Comparison of ENCODE assay signal across 2 cellular contexts in the genomic region with DNA sequence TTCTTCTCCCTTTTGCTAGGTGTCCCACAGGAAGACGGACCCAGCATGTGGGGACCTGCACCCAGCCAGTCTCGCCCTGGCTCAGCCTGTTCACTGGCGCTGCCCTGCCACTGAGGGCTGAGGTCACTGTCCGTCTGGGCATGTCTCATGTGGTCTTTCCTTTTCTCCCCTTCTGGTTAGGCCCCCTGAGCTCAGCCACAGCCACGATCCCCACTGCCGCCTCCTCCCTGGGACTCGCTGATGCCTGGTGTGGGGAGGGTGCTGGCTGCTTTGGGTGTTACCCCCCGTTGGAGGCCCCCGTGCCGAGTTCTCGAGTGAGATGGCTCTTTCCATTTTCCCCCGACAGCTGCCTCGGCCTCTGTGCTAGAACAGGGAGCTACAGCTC.
TF ChIP-seq lines count a peak whose summit lies in the region.

No MANE protein-coding gene starts in this region.

TF ChIP-seq in HCT116, 20 proteins besides CTCF, POLR2A, EP300 and RAD21:
- TF ChIP-seq ZFX (IDR thresholded peaks at IDR 0.05) = no peak
- no peak for TF ChIP-seq JUND (IDR thresholded peaks at IDR 0.05)
- TF ChIP-seq TCF7L2 (IDR thresholded peaks at IDR 0.05; ENCODE audit: borderline replicate concordance, extremely low read depth, insufficient read depth, insufficient read length) = no peak
- no peak for TF ChIP-seq POLR2AphosphoS5 (IDR thresholded peaks at IDR 0.05; ENCODE audit: low read depth, low read length)
- TF ChIP-seq EZH2 (IDR thresholded peaks at IDR 0.05) = no peak
- no peak for TF ChIP-seq ELF1 (IDR thresholded peaks at IDR 0.05; ENCODE audit: borderline replicate concordance, low read depth)
- no peak for TF ChIP-seq CBX3 (IDR thresholded peaks at IDR 0.05; ENCODE audit: low read depth)
- TF ChIP-seq, protein P1, sequence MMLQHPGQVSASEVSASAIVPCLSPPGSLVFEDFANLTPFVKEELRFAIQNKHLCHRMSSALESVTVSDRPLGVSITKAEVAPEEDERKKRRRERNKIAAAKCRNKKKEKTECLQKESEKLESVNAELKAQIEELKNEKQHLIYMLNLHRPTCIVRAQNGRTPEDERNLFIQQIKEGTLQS (IDR thresholded peaks at IDR 0.05) = no peak
- no peak for TF ChIP-seq ZNF274 (IDR thresholded peaks at IDR 0.05; ENCODE audit: low read depth, low read length)
- TF ChIP-seq, protein P2, sequence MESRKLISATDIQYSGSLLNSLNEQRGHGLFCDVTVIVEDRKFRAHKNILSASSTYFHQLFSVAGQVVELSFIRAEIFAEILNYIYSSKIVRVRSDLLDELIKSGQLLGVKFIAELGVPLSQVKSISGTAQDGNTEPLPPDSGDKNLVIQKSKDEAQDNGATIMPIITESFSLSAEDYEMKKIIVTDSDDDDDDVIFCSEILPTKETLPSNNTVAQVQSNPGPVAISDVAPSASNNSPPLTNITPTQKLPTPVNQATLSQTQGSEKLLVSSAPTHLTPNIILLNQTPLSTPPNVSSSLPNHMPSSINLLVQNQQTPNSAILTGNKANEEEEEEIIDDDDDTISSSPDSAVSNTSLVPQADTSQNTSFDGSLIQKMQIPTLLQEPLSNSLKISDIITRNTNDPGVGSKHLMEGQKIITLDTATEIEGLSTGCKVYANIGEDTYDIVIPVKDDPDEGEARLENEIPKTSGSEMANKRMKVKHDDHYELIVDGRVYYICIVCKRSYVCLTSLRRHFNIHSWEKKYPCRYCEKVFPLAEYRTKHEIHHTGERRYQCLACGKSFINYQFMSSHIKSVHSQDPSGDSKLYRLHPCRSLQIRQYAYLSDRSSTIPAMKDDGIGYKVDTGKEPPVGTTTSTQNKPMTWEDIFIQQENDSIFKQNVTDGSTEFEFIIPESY (IDR thresholded peaks at IDR 0.05; ENCODE audit: extremely low read depth, insufficient replicate concordance, low read length) = no peak
- TF ChIP-seq EZH2phosphoT487 (IDR thresholded peaks at IDR 0.05; ENCODE audit: borderline replicate concordance) = no peak
- TF ChIP-seq SP1 (IDR thresholded peaks at IDR 0.05; ENCODE audit: low read depth) = no peak

TF ChIP-seq in HepG2, 621 proteins besides CTCF, POLR2A, EP300 and RAD21 (continues in another document):
- TF ChIP-seq, protein P3, sequence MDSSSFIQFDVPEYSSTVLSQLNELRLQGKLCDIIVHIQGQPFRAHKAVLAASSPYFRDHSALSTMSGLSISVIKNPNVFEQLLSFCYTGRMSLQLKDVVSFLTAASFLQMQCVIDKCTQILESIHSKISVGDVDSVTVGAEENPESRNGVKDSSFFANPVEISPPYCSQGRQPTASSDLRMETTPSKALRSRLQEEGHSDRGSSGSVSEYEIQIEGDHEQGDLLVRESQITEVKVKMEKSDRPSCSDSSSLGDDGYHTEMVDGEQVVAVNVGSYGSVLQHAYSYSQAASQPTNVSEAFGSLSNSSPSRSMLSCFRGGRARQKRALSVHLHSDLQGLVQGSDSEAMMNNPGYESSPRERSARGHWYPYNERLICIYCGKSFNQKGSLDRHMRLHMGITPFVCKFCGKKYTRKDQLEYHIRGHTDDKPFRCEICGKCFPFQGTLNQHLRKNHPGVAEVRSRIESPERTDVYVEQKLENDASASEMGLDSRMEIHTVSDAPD (CRISPR knock-in tag; IDR thresholded peaks at IDR 0.05) = no peak
- TF ChIP-seq, protein P4, sequence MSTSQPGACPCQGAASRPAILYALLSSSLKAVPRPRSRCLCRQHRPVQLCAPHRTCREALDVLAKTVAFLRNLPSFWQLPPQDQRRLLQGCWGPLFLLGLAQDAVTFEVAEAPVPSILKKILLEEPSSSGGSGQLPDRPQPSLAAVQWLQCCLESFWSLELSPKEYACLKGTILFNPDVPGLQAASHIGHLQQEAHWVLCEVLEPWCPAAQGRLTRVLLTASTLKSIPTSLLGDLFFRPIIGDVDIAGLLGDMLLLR (CRISPR knock-in tag; IDR thresholded peaks at IDR 0.05) = 0 out of 2 replicates have a peak, but pooled peaks have one; percentile 18
- TF ChIP-seq, protein P5, sequence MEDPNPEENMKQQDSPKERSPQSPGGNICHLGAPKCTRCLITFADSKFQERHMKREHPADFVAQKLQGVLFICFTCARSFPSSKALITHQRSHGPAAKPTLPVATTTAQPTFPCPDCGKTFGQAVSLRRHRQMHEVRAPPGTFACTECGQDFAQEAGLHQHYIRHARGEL (CRISPR knock-in tag; IDR thresholded peaks at IDR 0.05) = 0 out of 2 replicates have a peak, but pooled peaks have one; percentile 35
- TF ChIP-seq RBM39 (IDR thresholded peaks at IDR 0.05; ENCODE audit: low read depth, low read length, poor library complexity, severe bottlenecking) (no peak), PHF8 (CRISPR knock-in tag; IDR thresholded peaks at IDR 0.05) (peak; percentile 2; the same call in 1 of the 2 replicates), CCDC6 (CRISPR knock-in tag; IDR thresholded peaks at IDR 0.05) (no peak), PAWR (CRISPR knock-in tag; IDR thresholded peaks at IDR 0.05; ENCODE audit: borderline replicate concordance) (no peak), IKZF4 (CRISPR knock-in tag; IDR thresholded peaks at IDR 0.05; ENCODE audit: borderline replicate concordance, low read depth, not compliant biosample characterization) (no peak), SP1 (IDR thresholded peaks at IDR 0.05) (no peak), SP1 (CRISPR knock-in tag; IDR thresholded peaks at IDR 0.05) (no peak), CEBPG (CRISPR knock-in tag; IDR thresholded peaks at IDR 0.05) (no peak), NR1H2 (CRISPR knock-in tag; IDR thresholded peaks at IDR 0.05; ENCODE audit: borderline replicate concordance, low read depth) (no peak), NFKB2 (CRISPR knock-in tag; IDR thresholded peaks at IDR 0.05; ENCODE audit: borderline replicate concordance) (0 out of 2 replicates have a peak, but pooled peaks have one; percentile 36), DNMT3B (CRISPR knock-in tag; conservative IDR thresholded peaks at IDR 0.05) (no peak), AGO1 (IDR thresholded peaks at IDR 0.05; ENCODE audit: low read depth, low read length, poor library complexity, severe bottlenecking) (no peak), ZMYM2 (CRISPR knock-in tag; IDR thresholded peaks at IDR 0.05) (no peak), RFX5 (IDR thresholded peaks at IDR 0.05; ENCODE audit: low read depth, low read length) (no peak), HNRNPLL (IDR thresholded peaks at IDR 0.05; ENCODE audit: low read depth, low read length, poor library complexity, severe bottlenecking) (peak; percentile 8), ZNF674 (CRISPR knock-in tag; IDR thresholded peaks at IDR 0.05; ENCODE audit: low read depth) (no peak), REL (CRISPR knock-in tag; conservative IDR thresholded peaks at IDR 0.05) (no peak), ZNF326 (CRISPR knock-in tag; IDR thresholded peaks at IDR 0.05; ENCODE audit: borderline replicate concordance) (no peak), ZNF446 (CRISPR knock-in tag; IDR thresholded peaks at IDR 0.05) (no peak), ZNF317 (CRISPR knock-in tag; IDR thresholded peaks at IDR 0.05) (peak; percentile 28; the same call in 1 of the 2 replicates), ZNF160 (CRISPR knock-in tag; IDR thresholded peaks at IDR 0.05) (no peak), ZNF451 (CRISPR knock-in tag; IDR thresholded peaks at IDR 0.05) (no peak), HES4 (CRISPR knock-in tag; IDR thresholded peaks at IDR 0.05; ENCODE audit: borderline replicate concordance) (no peak)
- TF ChIP-seq, protein P6, sequence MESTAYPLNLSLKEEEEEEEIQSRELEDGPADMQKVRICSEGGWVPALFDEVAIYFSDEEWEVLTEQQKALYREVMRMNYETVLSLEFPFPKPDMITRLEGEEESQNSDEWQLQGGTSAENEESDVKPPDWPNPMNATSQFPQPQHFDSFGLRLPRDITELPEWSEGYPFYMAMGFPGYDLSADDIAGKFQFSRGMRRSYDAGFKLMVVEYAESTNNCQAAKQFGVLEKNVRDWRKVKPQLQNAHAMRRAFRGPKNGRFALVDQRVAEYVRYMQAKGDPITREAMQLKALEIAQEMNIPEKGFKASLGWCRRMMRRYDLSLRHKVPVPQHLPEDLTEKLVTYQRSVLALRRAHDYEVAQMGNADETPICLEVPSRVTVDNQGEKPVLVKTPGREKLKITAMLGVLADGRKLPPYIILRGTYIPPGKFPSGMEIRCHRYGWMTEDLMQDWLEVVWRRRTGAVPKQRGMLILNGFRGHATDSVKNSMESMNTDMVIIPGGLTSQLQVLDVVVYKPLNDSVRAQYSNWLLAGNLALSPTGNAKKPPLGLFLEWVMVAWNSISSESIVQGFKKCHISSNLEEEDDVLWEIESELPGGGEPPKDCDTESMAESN (CRISPR knock-in tag; conservative IDR thresholded peaks at IDR 0.05) = no peak
- TF ChIP-seq, protein P2 (CRISPR knock-in tag; IDR thresholded peaks at IDR 0.05) = no peak
- TF ChIP-seq, protein P7, sequence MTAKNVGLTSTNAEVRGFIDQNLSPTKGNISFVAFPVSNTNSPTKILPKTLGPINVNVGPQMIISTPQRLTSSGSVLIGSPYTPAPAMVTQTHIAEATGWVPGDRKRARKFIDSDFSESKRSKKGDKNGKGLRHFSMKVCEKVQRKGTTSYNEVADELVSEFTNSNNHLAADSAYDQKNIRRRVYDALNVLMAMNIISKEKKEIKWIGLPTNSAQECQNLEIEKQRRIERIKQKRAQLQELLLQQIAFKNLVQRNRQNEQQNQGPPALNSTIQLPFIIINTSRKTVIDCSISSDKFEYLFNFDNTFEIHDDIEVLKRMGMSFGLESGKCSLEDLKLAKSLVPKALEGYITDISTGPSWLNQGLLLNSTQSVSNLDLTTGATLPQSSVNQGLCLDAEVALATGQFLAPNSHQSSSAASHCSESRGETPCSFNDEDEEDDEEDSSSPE (CRISPR knock-in tag; IDR thresholded peaks at IDR 0.05) = no peak
- TF ChIP-seq, protein P8, sequence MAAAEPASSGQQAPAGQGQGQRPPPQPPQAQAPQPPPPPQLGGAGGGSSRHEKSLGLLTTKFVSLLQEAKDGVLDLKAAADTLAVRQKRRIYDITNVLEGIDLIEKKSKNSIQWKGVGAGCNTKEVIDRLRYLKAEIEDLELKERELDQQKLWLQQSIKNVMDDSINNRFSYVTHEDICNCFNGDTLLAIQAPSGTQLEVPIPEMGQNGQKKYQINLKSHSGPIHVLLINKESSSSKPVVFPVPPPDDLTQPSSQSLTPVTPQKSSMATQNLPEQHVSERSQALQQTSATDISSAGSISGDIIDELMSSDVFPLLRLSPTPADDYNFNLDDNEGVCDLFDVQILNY (CRISPR knock-in tag; conservative IDR thresholded peaks at IDR 0.05) = no peak
- TF ChIP-seq, protein P9, sequence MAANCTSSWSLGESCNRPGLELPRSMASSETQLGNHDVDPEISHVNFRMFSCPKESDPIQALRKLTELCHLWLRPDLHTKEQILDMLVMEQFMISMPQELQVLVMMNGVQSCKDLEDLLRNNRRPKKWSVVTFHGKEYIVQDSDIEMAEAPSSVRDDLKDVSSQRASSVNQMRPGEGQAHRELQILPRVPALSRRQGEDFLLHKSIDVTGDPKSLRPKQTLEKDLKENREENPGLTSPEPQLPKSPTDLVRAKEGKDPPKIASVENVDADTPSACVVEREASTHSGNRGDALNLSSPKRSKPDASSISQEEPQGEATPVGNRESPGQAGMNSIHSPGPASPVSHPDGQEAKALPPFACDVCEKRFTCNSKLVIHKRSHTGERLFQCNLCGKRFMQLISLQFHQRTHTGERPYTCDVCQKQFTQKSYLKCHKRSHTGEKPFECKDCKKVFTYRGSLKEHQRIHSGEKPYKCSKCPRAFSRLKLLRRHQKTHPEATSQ (CRISPR knock-in tag; IDR thresholded peaks at IDR 0.05; ENCODE audit: borderline replicate concordance) = no peak
- TF ChIP-seq, protein P10, sequence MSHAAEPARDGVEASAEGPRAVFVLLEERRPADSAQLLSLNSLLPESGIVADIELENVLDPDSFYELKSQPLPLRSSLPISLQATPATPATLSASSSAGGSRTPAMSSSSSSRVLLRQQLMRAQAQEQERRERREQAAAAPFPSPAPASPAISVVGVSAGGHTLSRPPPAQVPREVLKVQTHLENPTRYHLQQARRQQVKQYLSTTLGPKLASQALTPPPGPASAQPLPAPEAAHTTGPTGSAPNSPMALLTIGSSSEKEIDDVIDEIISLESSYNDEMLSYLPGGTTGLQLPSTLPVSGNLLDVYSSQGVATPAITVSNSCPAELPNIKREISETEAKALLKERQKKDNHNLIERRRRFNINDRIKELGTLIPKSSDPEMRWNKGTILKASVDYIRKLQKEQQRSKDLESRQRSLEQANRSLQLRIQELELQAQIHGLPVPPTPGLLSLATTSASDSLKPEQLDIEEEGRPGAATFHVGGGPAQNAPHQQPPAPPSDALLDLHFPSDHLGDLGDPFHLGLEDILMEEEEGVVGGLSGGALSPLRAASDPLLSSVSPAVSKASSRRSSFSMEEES (CRISPR knock-in tag; IDR thresholded peaks at IDR 0.05) = no peak
- TF ChIP-seq, protein P11, sequence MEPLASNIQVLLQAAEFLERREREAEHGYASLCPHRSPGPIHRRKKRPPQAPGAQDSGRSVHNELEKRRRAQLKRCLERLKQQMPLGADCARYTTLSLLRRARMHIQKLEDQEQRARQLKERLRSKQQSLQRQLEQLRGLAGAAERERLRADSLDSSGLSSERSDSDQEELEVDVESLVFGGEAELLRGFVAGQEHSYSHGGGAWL (CRISPR knock-in tag; IDR thresholded peaks at IDR 0.05) = 0 out of 2 replicates have a peak, but pooled peaks have one; percentile 12
- TF ChIP-seq, protein P12, sequence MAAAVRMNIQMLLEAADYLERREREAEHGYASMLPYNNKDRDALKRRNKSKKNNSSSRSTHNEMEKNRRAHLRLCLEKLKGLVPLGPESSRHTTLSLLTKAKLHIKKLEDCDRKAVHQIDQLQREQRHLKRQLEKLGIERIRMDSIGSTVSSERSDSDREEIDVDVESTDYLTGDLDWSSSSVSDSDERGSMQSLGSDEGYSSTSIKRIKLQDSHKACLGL (CRISPR knock-in tag; IDR thresholded peaks at IDR 0.05) = 0 out of 2 replicates have a peak, but pooled peaks have one; percentile 5
- TF ChIP-seq, protein P13, sequence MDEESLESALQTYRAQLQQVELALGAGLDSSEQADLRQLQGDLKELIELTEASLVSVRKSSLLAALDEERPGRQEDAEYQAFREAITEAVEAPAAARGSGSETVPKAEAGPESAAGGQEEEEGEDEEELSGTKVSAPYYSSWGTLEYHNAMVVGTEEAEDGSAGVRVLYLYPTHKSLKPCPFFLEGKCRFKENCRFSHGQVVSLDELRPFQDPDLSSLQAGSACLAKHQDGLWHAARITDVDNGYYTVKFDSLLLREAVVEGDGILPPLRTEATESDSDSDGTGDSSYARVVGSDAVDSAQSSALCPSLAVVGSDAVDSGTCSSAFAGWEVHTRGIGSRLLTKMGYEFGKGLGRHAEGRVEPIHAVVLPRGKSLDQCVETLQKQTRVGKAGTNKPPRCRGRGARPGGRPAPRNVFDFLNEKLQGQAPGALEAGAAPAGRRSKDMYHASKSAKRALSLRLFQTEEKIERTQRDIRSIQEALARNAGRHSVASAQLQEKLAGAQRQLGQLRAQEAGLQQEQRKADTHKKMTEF (CRISPR knock-in tag; IDR thresholded peaks at IDR 0.05) = no peak
